In genomic region chr15:34161329-34161953, GRCh38 we compare ENCODE assay signal across 13 cellular contexts. TPM values are rescaled to one million over a fixed set of nuclear protein-coding genes. Genes with fewer than 3 reads are reported as not detected.
DNase-seq lines count a peak whose midpoint lies in the region; ATAC-seq and TF ChIP-seq lines count a peak whose summit lies in the region.
"Had no signal": no experiment of that assay in that cellular context is flagged by ENCODE, and none has a peak within 500 bp of the region (broad histone marks: within the 10 kb centered on the region; RNA-seq: fewer than 3 reads in every experiment).

No MANE protein-coding gene starts in this region.

- TF ChIP-seq CTCF in epithelial cell of esophagus (IDR thresholded peaks at IDR 0.05; ENCODE audit: insufficient read depth, low read depth, low read length, missing control alignments) (no peak), type B pancreatic cell (conservative IDR thresholded peaks at IDR 0.05) (no peak), vagina (IDR thresholded peaks at IDR 0.05) (no peak)
- TF ChIP-seq CTCF in CD4-positive, alpha-beta T cell (IDR thresholded peaks at IDR 0.05) = no peak

- no peak overlapping the region for H3K27ac ChIP-seq in CD4-positive, alpha-beta T cell (ENCODE audit: low read depth, low read length)
- no peak overlapping the region for H3K27ac ChIP-seq in vagina
- H3K27ac ChIP-seq: SJCRH30, transverse colon had no signal

- H3K27me3 ChIP-seq in CD4-positive, alpha-beta T cell (ENCODE audit: control insufficient read depth, insufficient read depth, low read length) = no peaks in the 10 kb centered on the region
- no peaks in the 10 kb centered on the region for H3K27me3 ChIP-seq in vagina
- H3K27me3 ChIP-seq: SJCRH30, transverse colon had no signal

- peaks cover 8% of the 10 kb centered on the region for H3K4me1 Mint-ChIP-seq in activated T-cell treated with anti-CD3 and anti-CD28 coated beads, Interleukin-2, amount 50 U/mL, for 24 hours (ENCODE audit: low read depth)
- H3K4me1 Mint-ChIP-seq in type B pancreatic cell (ENCODE audit: unreplicated experiment) = peaks cover 5% of the 10 kb centered on the region
- no peaks in the 10 kb centered on the region for H3K4me1 Mint-ChIP-seq in CD4-positive, alpha-beta T cell (ENCODE audit: low read depth)

- CTCF ChIA-PET in CD4-positive, alpha-beta T cell (lab: Charles Lee) = no interaction called here

- H3K27me3 Mint-ChIP-seq in activated T-cell treated with anti-CD3 and anti-CD28 coated beads, Interleukin-2, amount 50 U/mL, for 24 hours = no peaks in the 10 kb centered on the region
- H3K27me3 Mint-ChIP-seq in type B pancreatic cell = no peaks in the 10 kb centered on the region
- H3K27me3 Mint-ChIP-seq in CD4-positive, alpha-beta T cell = no peaks in the 10 kb centered on the region

- H3K4me3 Mint-ChIP-seq in activated T-cell treated with anti-CD3 and anti-CD28 coated beads, Interleukin-2, amount 50 U/mL, for 24 hours = no peak overlapping the region
- H3K4me3 Mint-ChIP-seq in type B pancreatic cell = no peak overlapping the region
- no peak overlapping the region for H3K4me3 Mint-ChIP-seq in CD4-positive, alpha-beta T cell

- H3K4me1 ChIP-seq in vagina = no peaks in the 10 kb centered on the region
- H3K4me1 ChIP-seq: SJCRH30, transverse colon had no signal

- peaks cover 95% of the 10 kb centered on the region for H3K36me3 Mint-ChIP-seq in activated T-cell treated with anti-CD3 and anti-CD28 coated beads, Interleukin-2, amount 50 U/mL, for 24 hours (ENCODE audit: low read depth)
- peaks cover 69% of the 10 kb centered on the region for H3K36me3 Mint-ChIP-seq in type B pancreatic cell
- H3K36me3 Mint-ChIP-seq in CD4-positive, alpha-beta T cell (ENCODE audit: low read depth) = peaks cover 86% of the 10 kb centered on the region

- no peak for DNase-seq in activated T-cell treated with anti-CD3 and anti-CD28 coated beads, Interleukin-2, amount 50 U/mL, for 24 hours
- no peak for DNase-seq in activated T-cell treated with anti-CD3 and anti-CD28 coated beads, Interleukin-2, amount 50 U/mL, for 1 hour
- DNase-seq in SIG-M5 (lab: John Stamatoyannopoulos, UW) (peak; percentile 56), epithelial cell of esophagus (ENCODE audit: low read depth) (peak; percentile 36), type B pancreatic cell (ENCODE audit: extremely low spot score, unreplicated experiment) (no peak), vagina (ENCODE audit: extremely low spot score in 2 of 2) (no peak), NCI-H446 (lab: John Stamatoyannopoulos, UW) (no peak)
- no peak for DNase-seq in CD4-positive, alpha-beta T cell
- DNase-seq: DMS79 treated with DMSO at 0.1 percent for 48 hours, NCI-H1105, NCI-H526, SJCRH30, transverse colon had no signal

- no peak for ATAC-seq in CD4-positive, alpha-beta T cell (ENCODE audit: poor library complexity)

- H3K9me3 Mint-ChIP-seq in activated T-cell treated with anti-CD3 and anti-CD28 coated beads, Interleukin-2, amount 50 U/mL, for 24 hours = peaks cover 36% of the 10 kb centered on the region
- H3K9me3 Mint-ChIP-seq in type B pancreatic cell = peaks cover 10% of the 10 kb centered on the region
- H3K9me3 Mint-ChIP-seq in CD4-positive, alpha-beta T cell = peaks cover 16% of the 10 kb centered on the region

- peak overlapping the region; percentile 53 for H3K27ac Mint-ChIP-seq in activated T-cell treated with anti-CD3 and anti-CD28 coated beads, Interleukin-2, amount 50 U/mL, for 24 hours
- H3K27ac Mint-ChIP-seq in type B pancreatic cell = peak overlapping the region; percentile 84
- no peak overlapping the region for H3K27ac Mint-ChIP-seq in CD4-positive, alpha-beta T cell

- no peak overlapping the region for H3K4me3 ChIP-seq in epithelial cell of esophagus (ENCODE audit: low read length)
- no peak overlapping the region for H3K4me3 ChIP-seq in vagina
- H3K4me3 ChIP-seq: SJCRH30, transverse colon had no signal

- TF ChIP-seq POLR2A in vagina (IDR thresholded peaks at IDR 0.05) = no peak

- peaks cover 0 to 26% of the 10 kb centered on the region in 2 donors for H3K36me3 ChIP-seq in vagina

- peaks cover 22% of the 10 kb centered on the region for H3K9me3 ChIP-seq in CD4-positive, alpha-beta T cell (ENCODE audit: control insufficient read depth, low read length)
- H3K9me3 ChIP-seq in vagina = no peaks in the 10 kb centered on the region

- intact Hi-C loops in CD4-positive, alpha-beta T cell (cut with DNase I, micrococcal nuclease) = no loop called here
- intact Hi-C loops in vagina (cut with DNase I) = no loop called here

- POLR2A ChIA-PET in CD4-positive, alpha-beta T cell (lab: Charles Lee) = no interaction called here

RNA-seq across cellular contexts. Expression of gene KATNBL1, which starts 48.5 kb away (rescaled TPM):
- 51.8 and 63.9 TPM in 2 replicates for total RNA-seq in type B pancreatic cell (ENCODE audit: low replicate concordance)
- total RNA-seq in CD4-positive, alpha-beta T cell = 10 to 100 TPM; 13.0 to 14.6 TPM
- 50.3 TPM for total RNA-seq in vagina

RNA-seq across cellular contexts. Expression of gene PGBD4, which starts 59.6 kb away (rescaled TPM):
- 2.2 and 2.4 TPM in 2 replicates for total RNA-seq in type B pancreatic cell (ENCODE audit: low replicate concordance)
- total RNA-seq in CD4-positive, alpha-beta T cell = 1 to 10 TPM; 2.3 to 2.6 TPM
- total RNA-seq in vagina = 1.5 TPM

RNA-seq across cellular contexts. Expression of gene EMC7, which starts 59.8 kb away (rescaled TPM):
- total RNA-seq in type B pancreatic cell (ENCODE audit: low replicate concordance) = 47.5 and 54.5 TPM in 2 replicates
- 10 to 100 TPM; 54.0 to 54.6 TPM for total RNA-seq in CD4-positive, alpha-beta T cell
- 31.4 TPM for total RNA-seq in vagina

Comparison
In these comparisons a context has a peak if more than half of its experiments do, and no peak if none do; other contexts are left out.
1. DNase-seq: peak in SIG-M5 (single experiment) and epithelial cell of esophagus (single experiment); none in activated T-cell treated with anti-CD3 and anti-CD28 coated beads, Interleukin-2, amount 50 U/mL, for 24 hours (single experiment), activated T-cell treated with anti-CD3 and anti-CD28 coated beads, Interleukin-2, amount 50 U/mL, for 1 hour (single experiment), type B pancreatic cell (single experiment), CD4-positive, alpha-beta T cell (0 of 10), vagina (0 of 2) and NCI-H446 (0 of 2).